ENCODE assay signal across 2 cellular contexts in genomic region chr10:31014146-31014880, GRCh38.
TF ChIP-seq lines count a peak whose summit lies in the region.

No MANE protein-coding gene starts in this region.

TF ChIP-seq in IMR-90, 13 proteins besides CTCF, POLR2A, EP300 and RAD21:
- no peak for TF ChIP-seq ELK1 (IDR thresholded peaks at IDR 0.05; ENCODE audit: borderline replicate concordance, low read depth, low read length)
- TF ChIP-seq FOS (IDR thresholded peaks at IDR 0.05; ENCODE audit: low read depth, low read length), result no peak
- no peak for TF ChIP-seq BHLHE40 (IDR thresholded peaks at IDR 0.05; ENCODE audit: low read depth, low read length)
- TF ChIP-seq SMC3 (IDR thresholded peaks at IDR 0.05; ENCODE audit: low read depth, low read length), result no peak
- no peak for TF ChIP-seq NFE2L2 (IDR thresholded peaks at IDR 0.05; ENCODE audit: low read depth, low read length)
- TF ChIP-seq MAZ (IDR thresholded peaks at IDR 0.05; ENCODE audit: borderline replicate concordance, low read depth, low read length), result no peak
- no peak for TF ChIP-seq RFX5 (IDR thresholded peaks at IDR 0.05; ENCODE audit: low read depth, low read length)
- TF ChIP-seq CEBPB (IDR thresholded peaks at IDR 0.05; ENCODE audit: low read depth, low read length), result no peak
- TF ChIP-seq MXI1 (IDR thresholded peaks at IDR 0.05; ENCODE audit: borderline replicate concordance, low read depth, low read length), result no peak
- no peak for TF ChIP-seq RCOR1 (IDR thresholded peaks at IDR 0.05; ENCODE audit: insufficient replicate concordance, low read length)
- no peak for TF ChIP-seq CHD1 (IDR thresholded peaks at IDR 0.05; ENCODE audit: low read depth, low read length)
- TF ChIP-seq MAFK (IDR thresholded peaks at IDR 0.05; ENCODE audit: low read depth, low read length), result no peak
- TF ChIP-seq USF2 (IDR thresholded peaks at IDR 0.05; ENCODE audit: low read depth, low read length), result no peak

TF ChIP-seq in K562, 482 proteins besides CTCF, POLR2A, EP300 and RAD21:
- TF ChIP-seq SRSF3 (IDR thresholded peaks at IDR 0.05; ENCODE audit: insufficient read depth, low read length), result no peak
- TF ChIP-seq ATF1 (CRISPR knock-in tag; IDR thresholded peaks at IDR 0.05), result no peak
- 0 out of 2 replicates have a peak, but pooled peaks have one; percentile 19 for TF ChIP-seq ATF1 (tag; IDR thresholded peaks at IDR 0.05)
- no peak for TF ChIP-seq E2F3 (CRISPR knock-in tag; IDR thresholded peaks at IDR 0.05)
- TF ChIP-seq ZNF384 (IDR thresholded peaks at IDR 0.05; ENCODE audit: low read depth, low read length), result no peak
- TF ChIP-seq TEAD4 (IDR thresholded peaks at IDR 0.05; ENCODE audit: low read length), result peak; percentile 21; the same call in 1 of the 2 replicates
- TF ChIP-seq TEAD4 (CRISPR knock-in tag; IDR thresholded peaks at IDR 0.05; ENCODE audit: borderline replicate concordance), result no peak
- 0 out of 2 replicates have a peak, but pooled peaks have one; percentile 22 for TF ChIP-seq TAL1 (IDR thresholded peaks at IDR 0.05)
- TF ChIP-seq MEIS2 (IDR thresholded peaks at IDR 0.05; ENCODE audit: partially characterized antibody), result peak; percentile 35
- TF ChIP-seq FOXA3 (CRISPR knock-in tag; conservative IDR thresholded peaks at IDR 0.05 in 1 of 2, IDR thresholded peaks at IDR 0.05 in 1 of 2), result 0 out of 4 replicates have a peak, but pooled peaks of 1 of the 2 experiments have one; percentile 10
- TF ChIP-seq ZBTB12 (CRISPR knock-in tag; IDR thresholded peaks at IDR 0.05), result peak; percentile 48; the same call in 1 of the 2 replicates
- TF ChIP-seq ZNF639 (CRISPR knock-in tag; conservative IDR thresholded peaks at IDR 0.05 in 1 of 2, IDR thresholded peaks at IDR 0.05 in 1 of 2), result 0 out of 4 replicates have a peak, but pooled peaks of 1 of the 2 experiments have one; percentile 34
- TF ChIP-seq PBX2 (CRISPR knock-in tag; IDR thresholded peaks at IDR 0.05; ENCODE audit: low read depth), result no peak
- peak; percentile 44; the same call in 1 of the 2 replicates for TF ChIP-seq PBX2 (tag; conservative IDR thresholded peaks at IDR 0.05; ENCODE audit: low read depth)
- peak; percentile 27; the same call in 1 of the 2 replicates for TF ChIP-seq CBFA2T3 (IDR thresholded peaks at IDR 0.05)
- TF ChIP-seq, protein P1, sequence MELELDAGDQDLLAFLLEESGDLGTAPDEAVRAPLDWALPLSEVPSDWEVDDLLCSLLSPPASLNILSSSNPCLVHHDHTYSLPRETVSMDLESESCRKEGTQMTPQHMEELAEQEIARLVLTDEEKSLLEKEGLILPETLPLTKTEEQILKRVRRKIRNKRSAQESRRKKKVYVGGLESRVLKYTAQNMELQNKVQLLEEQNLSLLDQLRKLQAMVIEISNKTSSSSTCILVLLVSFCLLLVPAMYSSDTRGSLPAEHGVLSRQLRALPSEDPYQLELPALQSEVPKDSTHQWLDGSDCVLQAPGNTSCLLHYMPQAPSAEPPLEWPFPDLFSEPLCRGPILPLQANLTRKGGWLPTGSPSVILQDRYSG (tag; conservative IDR thresholded peaks at IDR 0.05; ENCODE audit: low read depth), result no peak
TF ChIP-seq in K562: peak in this region for 9.
